In the genomic region with DNA sequence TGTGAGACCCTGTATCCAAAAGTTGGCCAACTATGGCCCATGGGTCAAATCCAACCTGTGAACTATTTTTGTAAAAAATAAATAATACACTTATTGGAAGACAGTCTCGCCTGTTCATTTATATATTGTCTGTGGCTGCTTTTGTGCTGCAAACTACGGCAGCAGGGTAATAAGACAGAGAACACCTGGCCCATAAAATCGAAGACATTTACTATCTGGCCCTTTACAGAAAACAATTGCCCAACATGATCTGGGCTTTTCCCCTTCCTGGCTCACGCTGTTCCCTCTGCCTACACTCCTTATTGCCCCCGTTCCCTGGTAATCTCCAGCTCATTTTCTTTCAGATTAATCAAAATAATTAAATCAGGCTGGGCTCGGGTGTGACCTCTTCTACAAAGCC, we compare ENCODE assay signal across 26 cellular contexts. TPM values are rescaled to one million over a fixed set of nuclear protein-coding genes. Genes with fewer than 3 reads are reported as not detected.
"Had no signal": no experiment of that assay in that cellular context is flagged by ENCODE, and none has a peak within 500 bp of the region (broad histone marks: within the 10 kb centered on the region; RNA-seq: fewer than 3 reads in every experiment).

No MANE protein-coding gene starts in this region.

- H3K9me3 Mint-ChIP-seq: activated B cell treated with CpG ODN at 0.5 μM for 24 hours; activated CD4-positive, alpha-beta memory T cell treated with anti-CD3 and anti-CD28 coated beads, Interleukin-2, amount 10 ng/mL, durations not matched to agents 7 days and 5 days; activated naive CD4-positive, alpha-beta T cell treated with anti-CD3 and anti-CD28 coated beads, Interleukin-2, amount 50 U/mL, for 24 hours had no signal

- H3K36me3 ChIP-seq: MG63 had no signal

- H3K27ac Mint-ChIP-seq: activated B cell treated with CpG ODN at 0.5 μM for 24 hours; activated CD4-positive, alpha-beta memory T cell treated with anti-CD3 and anti-CD28 coated beads, Interleukin-2, amount 10 ng/mL, durations not matched to agents 7 days and 5 days; activated naive CD4-positive, alpha-beta T cell treated with anti-CD3 and anti-CD28 coated beads, Interleukin-2, amount 50 U/mL, for 24 hours had no signal

- H3K4me3 ChIP-seq: MG63 had no signal

- H3K36me3 Mint-ChIP-seq: activated naive CD4-positive, alpha-beta T cell treated with anti-CD3 and anti-CD28 coated beads, Interleukin-2, amount 50 U/mL, for 24 hours had no signal

- H3K9me3 ChIP-seq: MG63 had no signal

- DNase-seq: activated B cell treated with CpG ODN at 0.5 μM for 24 hours; activated CD4-positive, alpha-beta memory T cell treated with anti-CD3 and anti-CD28 coated beads, Interleukin-2, amount 10 ng/mL, durations not matched to agents 7 days and 5 days; activated CD4-positive, alpha-beta T cell treated with anti-CD3 and anti-CD28 coated beads, Interleukin-2, amount 50 U/mL, for 1 hour; activated CD8-positive, alpha-beta memory T cell treated with anti-CD3 and anti-CD28 coated beads, Interleukin-2, amount 50 U/mL, for 4 hours; activated naive CD4-positive, alpha-beta T cell; activated T-cell treated with anti-CD3 and anti-CD28 coated beads, Interleukin-2, amount 50 U/mL, for 1 hour; aorta; central memory CD4-positive, alpha-beta T cell; MG63; NCI-H1105; NCI-H1436; NCI-H187 treated with DMSO at 0.1 percent for 48 hours; NCI-H2081 treated with DMSO at 0.1 percent for 48 hours; NCI-H2171; NCI-H2227 treated with DMSO at 0.1 percent for 48 hours; NCI-H446 treated with DMSO at 0.1 percent for 48 hours; NCI-H524 treated with DMSO at 0.1 percent for 48 hours; NCI-H748 treated with DMSO at 0.1 percent for 48 hours; SIG-M5; T-helper 17 cell; T-helper 9 cell had no signal

- H3K27me3 ChIP-seq: MG63 had no signal

- H3K4me3 Mint-ChIP-seq: activated B cell treated with CpG ODN at 0.5 μM for 24 hours; activated CD4-positive, alpha-beta memory T cell treated with anti-CD3 and anti-CD28 coated beads, Interleukin-2, amount 10 ng/mL, durations not matched to agents 7 days and 5 days; activated naive CD4-positive, alpha-beta T cell treated with anti-CD3 and anti-CD28 coated beads, Interleukin-2, amount 50 U/mL, for 24 hours; T-helper 17 cell had no signal

- H3K27me3 Mint-ChIP-seq: activated CD4-positive, alpha-beta memory T cell treated with anti-CD3 and anti-CD28 coated beads, Interleukin-2, amount 10 ng/mL, durations not matched to agents 7 days and 5 days; activated naive CD4-positive, alpha-beta T cell treated with anti-CD3 and anti-CD28 coated beads, Interleukin-2, amount 50 U/mL, for 24 hours; T-helper 17 cell had no signal

- ATAC-seq: T-helper 17 cell had no signal

RNA-seq across cellular contexts. Expression of a gene that starts 5.6 kb away (rescaled TPM):
- total RNA-seq: activated B cell treated with CpG ODN at 0.5 μM for 24 hours; activated CD4-positive, alpha-beta memory T cell treated with anti-CD3 and anti-CD28 coated beads, Interleukin-2, amount 10 ng/mL, durations not matched to agents 7 days and 5 days; aorta; chondrocyte; OCI-LY7; RPMI7951 had no signal

RNA-seq across cellular contexts. Expression of a gene that starts 51.7 kb away (rescaled TPM):
- total RNA-seq: activated B cell treated with CpG ODN at 0.5 μM for 24 hours; activated CD4-positive, alpha-beta memory T cell treated with anti-CD3 and anti-CD28 coated beads, Interleukin-2, amount 10 ng/mL, durations not matched to agents 7 days and 5 days; bronchial epithelial cell; chondrocyte; OCI-LY7 had no signal
- polyA plus RNA-seq: aorta had no signal
